Comparison of ENCODE assay signal across 11 cellular contexts in genomic region chr1:76124196-76124595, GRCh38. TPM values are rescaled to one million over a fixed set of nuclear protein-coding genes. Genes with fewer than 3 reads are reported as not detected.
"Had no signal": no experiment of that assay in that cellular context is flagged by ENCODE, and none has a peak within 500 bp of the region (broad histone marks: within the 10 kb centered on the region; RNA-seq: fewer than 3 reads in every experiment).

No MANE protein-coding gene starts in this region.

- DNase-seq: activated effector memory CD4-positive, alpha-beta T cell treated with Interleukin-2 at 50 U/mL for 16 hours; dorsolateral prefrontal cortex; glutamatergic neuron; immature natural killer cell; occipital lobe; stimulated activated CD4-positive, alpha-beta T cell treated with anti-CD3 and anti-CD28 coated beads, Interleukin-2, amount 100 ng/mL, for 48 hours; stimulated activated naive CD4-positive, alpha-beta T cell treated with Interleukin-2 at 50 U/mL for 16 hours; upper lobe of right lung had no signal

- ATAC-seq: left lobe of liver; natural killer cell treated with Interleukin-12 subunit alpha and Interleukin-12 subunit beta and Interleukin-15 and Interleukin-18, amount 100 ng/mL, for 72 hours; upper lobe of right lung had no signal

- H3K27ac Mint-ChIP-seq: activated naive CD4-positive, alpha-beta T cell treated with anti-CD3 and anti-CD28 coated beads, Interleukin-2, amount 50 U/mL, for 24 hours; immature natural killer cell; natural killer cell treated with Interleukin-12 subunit alpha and Interleukin-12 subunit beta and Interleukin-15 and Interleukin-18, amount 100 ng/mL, for 72 hours had no signal

- H3K36me3 Mint-ChIP-seq: activated naive CD4-positive, alpha-beta T cell treated with anti-CD3 and anti-CD28 coated beads, Interleukin-2, amount 50 U/mL, for 24 hours; immature natural killer cell; natural killer cell treated with Interleukin-12 subunit alpha and Interleukin-12 subunit beta and Interleukin-15 and Interleukin-18, amount 100 ng/mL, for 72 hours had no signal

- H3K9me3 Mint-ChIP-seq: activated naive CD4-positive, alpha-beta T cell treated with anti-CD3 and anti-CD28 coated beads, Interleukin-2, amount 50 U/mL, for 24 hours; immature natural killer cell; natural killer cell treated with Interleukin-12 subunit alpha and Interleukin-12 subunit beta and Interleukin-15 and Interleukin-18, amount 100 ng/mL, for 72 hours had no signal

RNA-seq across cellular contexts. Expression of gene ST6GALNAC3, which starts 49.6 kb away (rescaled TPM):
- polyA plus RNA-seq: immature natural killer cell had no signal
